In genomic region chr7:130367088-130367755, GRCh38 we compare ENCODE assay signal across 15 cellular contexts. TPM values are rescaled to one million over a fixed set of nuclear protein-coding genes. Genes with fewer than 3 reads are reported as not detected.
DNase-seq lines count a peak whose midpoint lies in the region; ATAC-seq and TF ChIP-seq lines count a peak whose summit lies in the region.
"Had no signal": no experiment of that assay in that cellular context is flagged by ENCODE, and none has a peak within 500 bp of the region (broad histone marks: within the 10 kb centered on the region; RNA-seq: fewer than 3 reads in every experiment).

No MANE protein-coding gene starts in this region.

- H4K20me1 ChIP-seq in hepatocyte (ENCODE audit: insufficient read depth, poor library complexity, severe bottlenecking): no peaks in the 10 kb centered on the region
- H4K20me1 ChIP-seq: BLaER1 had no signal

- H3K4me2 ChIP-seq in hepatocyte: no peak overlapping the region
- H3K4me2 ChIP-seq: BLaER1 had no signal

- H3K9me3 ChIP-seq in T-helper 17 cell (ENCODE audit: control insufficient read depth, low read length, poor library complexity, severe bottlenecking) (no peaks in the 10 kb centered on the region), hepatocyte (ENCODE audit: low read depth) (no peaks in the 10 kb centered on the region)
- H3K9me3 ChIP-seq in effector memory CD4-positive, alpha-beta T cell (ENCODE audit: control insufficient read depth, low read length): no peaks in the 10 kb centered on the region
- H3K9me3 ChIP-seq: BLaER1 had no signal

- H3K4me3 Mint-ChIP-seq in T-helper 17 cell (peak overlapping the region; percentile 84), type B pancreatic cell (no peak overlapping the region)
- H3K4me3 Mint-ChIP-seq: memory B cell had no signal

- ATAC-seq in T-helper 17 cell: peak; percentile 90

- H3K9me3 Mint-ChIP-seq in type B pancreatic cell: no peaks in the 10 kb centered on the region
- H3K9me3 Mint-ChIP-seq: memory B cell had no signal

- peak overlapping the region; percentile 86 for H3K27ac ChIP-seq in hepatocyte
- no peak overlapping the region for H3K27ac ChIP-seq in effector memory CD4-positive, alpha-beta T cell (ENCODE audit: insufficient read depth, low read length, poor library complexity, severe bottlenecking)
- H3K27ac ChIP-seq: BLaER1 had no signal

- no peak overlapping the region for H3K4me3 ChIP-seq in hepatocyte
- H3K4me3 ChIP-seq in effector memory CD4-positive, alpha-beta T cell (ENCODE audit: insufficient read depth, low read depth, low read length, poor library complexity, severe bottlenecking): no peak overlapping the region
- H3K4me3 ChIP-seq: BLaER1 had no signal

- H3K79me2 ChIP-seq in hepatocyte: no peaks in the 10 kb centered on the region

- DNase-seq in stimulated activated CD4-positive, alpha-beta T cell treated with anti-CD3 and anti-CD28 coated beads, Interleukin-4, amount 100 ng/mL, for 4 hours: peak; percentile 5 to 23
- DNase-seq in stimulated activated CD4-positive, alpha-beta T cell treated with anti-CD3 and anti-CD28 coated beads, Interleukin-2, amount 100 ng/mL, for 48 hours: no peak
- peak in 1 of 3 donors; percentile 18 for DNase-seq in T-helper 17 cell
- no peak for DNase-seq in hepatocyte (ENCODE audit: low spot score)
- DNase-seq in type B pancreatic cell (ENCODE audit: extremely low spot score, unreplicated experiment): no peak
- no peak for DNase-seq in GM03348 (ENCODE audit: low spot score)
- no peak for DNase-seq in effector memory CD4-positive, alpha-beta T cell
- no peak for DNase-seq in amniotic stem cell (lab: John Stamatoyannopoulos, UW)
- DNase-seq: effector CD4-positive, alpha-beta T cell; NCI-H345 had no signal

- H3K27ac Mint-ChIP-seq in T-helper 17 cell (peak overlapping the region; percentile 51), type B pancreatic cell (peak overlapping the region; percentile 63)
- H3K27ac Mint-ChIP-seq: memory B cell had no signal

- peaks cover 26% of the 10 kb centered on the region for H3K4me1 Mint-ChIP-seq in T-helper 17 cell
- H3K4me1 Mint-ChIP-seq in type B pancreatic cell (ENCODE audit: unreplicated experiment): peaks cover 59% of the 10 kb centered on the region

- H3K36me3 ChIP-seq in hepatocyte (replicated peaks; ENCODE audit: insufficient read depth, low read depth): no peaks in the 10 kb centered on the region
- H3K36me3 ChIP-seq in effector memory CD4-positive, alpha-beta T cell (ENCODE audit: control insufficient read depth, insufficient read depth, low read length): no peaks in the 10 kb centered on the region
- H3K36me3 ChIP-seq: BLaER1 had no signal

- no peak overlapping the region for H2AFZ ChIP-seq in hepatocyte

- H3K27me3 Mint-ChIP-seq in T-helper 17 cell: peaks cover 6% of the 10 kb centered on the region
- no peaks in the 10 kb centered on the region for H3K27me3 Mint-ChIP-seq in type B pancreatic cell

- no peaks in the 10 kb centered on the region for H3K9me2 ChIP-seq in hepatocyte (replicated peaks; ENCODE audit: insufficient read depth)

- TF ChIP-seq CTCF in hepatocyte (IDR thresholded peaks at IDR 0.05; ENCODE audit: poor library complexity) (no peak), type B pancreatic cell (conservative IDR thresholded peaks at IDR 0.05) (no peak)

- no peaks in the 10 kb centered on the region for H3K27me3 ChIP-seq in hepatocyte
- H3K27me3 ChIP-seq in effector memory CD4-positive, alpha-beta T cell (replicated peaks; ENCODE audit: control insufficient read depth, insufficient read depth, low read length, poor library complexity, severe bottlenecking): no peaks in the 10 kb centered on the region
- H3K27me3 ChIP-seq: BLaER1 had no signal

- peaks cover 66% of the 10 kb centered on the region for H3K4me1 ChIP-seq in hepatocyte (ENCODE audit: insufficient read depth)
- no peaks in the 10 kb centered on the region for H3K4me1 ChIP-seq in effector memory CD4-positive, alpha-beta T cell (ENCODE audit: control insufficient read depth, insufficient read depth, low read length, poor library complexity, severe bottlenecking)
- H3K4me1 ChIP-seq: BLaER1 had no signal

- H3K36me3 Mint-ChIP-seq in T-helper 17 cell (ENCODE audit: low read depth) (no peaks in the 10 kb centered on the region), type B pancreatic cell (peaks cover 3% of the 10 kb centered on the region)
- H3K36me3 Mint-ChIP-seq: memory B cell had no signal

- WGBS in hepatocyte (ENCODE audit: low lambda C conversion rate, missing lambda C conversion rate): 93% methylated on average over 13 of the region's 13 CpGs

RNA-seq across cellular contexts. Expression of gene CPA1, which starts 13.1 kb away (rescaled TPM):
- total RNA-seq in T-helper 17 cell (not detected), hepatocyte (3.4 and 3.8 TPM in 2 replicates), type B pancreatic cell (ENCODE audit: low replicate concordance) (0.41 TPM in 1 of 2 replicates, not detected in the other)
- polyA plus RNA-seq in hepatocyte: 4.4 and 5.8 TPM in 2 replicates
- total RNA-seq: astrocyte; HT1080; T-helper 2 cell treated with Interferon-gamma antibody and Interleukin-4, amounts not matched to agents 100 ng/mL and 5 ng/mL, for 36 hours had no signal

RNA-seq across cellular contexts. Expression of gene CPA5, which starts 22.6 kb away (rescaled TPM):
- total RNA-seq in T-helper 17 cell: 10 to 100 TPM in 1 of 2 donors, 1 to 10 TPM in 1; 2.5 to 11.5 TPM
- not detected in 2 replicates for total RNA-seq in hepatocyte
- 0.30 TPM in 1 of 2 replicates, not detected in the other for polyA plus RNA-seq in hepatocyte
- total RNA-seq in type B pancreatic cell (ENCODE audit: low replicate concordance): 0.68 TPM in 1 of 2 replicates, not detected in the other
- total RNA-seq: astrocyte, HT1080 had no signal

Comparison
In these comparisons a context has a peak if more than half of its experiments do, and no peak if none do; other contexts are left out.
1. DNase-seq: peak in stimulated activated CD4-positive, alpha-beta T cell treated with anti-CD3 and anti-CD28 coated beads, Interleukin-4, amount 100 ng/mL, for 4 hours (2 of 2); none in stimulated activated CD4-positive, alpha-beta T cell treated with anti-CD3 and anti-CD28 coated beads, Interleukin-2, amount 100 ng/mL, for 48 hours (0 of 2), hepatocyte (single experiment), type B pancreatic cell (single experiment), GM03348 (single experiment), effector memory CD4-positive, alpha-beta T cell (0 of 3) and amniotic stem cell (single experiment).